3 cellular contexts compared by ENCODE assay signal in the genomic region with DNA sequence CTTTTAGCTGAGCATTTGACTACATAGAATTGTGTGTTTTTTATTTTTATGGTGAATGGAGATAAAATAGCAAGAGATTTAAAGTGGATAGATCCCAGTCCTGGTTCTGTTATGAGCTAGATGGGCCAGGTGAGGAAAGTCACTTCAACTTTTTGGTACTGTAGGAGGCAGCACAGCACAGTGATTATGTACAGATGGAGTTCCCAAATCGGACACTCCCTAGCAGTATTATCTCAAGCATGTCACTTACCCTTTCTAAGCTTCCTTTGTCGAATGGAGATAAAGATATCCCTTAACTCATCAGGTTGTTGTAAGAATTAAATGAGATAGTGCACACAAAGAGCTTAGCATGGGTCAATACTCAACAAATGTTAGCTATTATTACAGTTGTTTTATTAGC.
TF ChIP-seq lines count a peak whose summit lies in the region.

No MANE protein-coding gene starts in this region.

TF ChIP-seq in liver, 16 proteins besides CTCF, POLR2A, EP300 and RAD21:
- TF ChIP-seq YY1 (IDR thresholded peaks at IDR 0.05) = no peak
- no peak for TF ChIP-seq NR2F2 (IDR thresholded peaks at IDR 0.05)
- no peak for TF ChIP-seq SP1 (IDR thresholded peaks at IDR 0.05)
- TF ChIP-seq, protein P1, sequence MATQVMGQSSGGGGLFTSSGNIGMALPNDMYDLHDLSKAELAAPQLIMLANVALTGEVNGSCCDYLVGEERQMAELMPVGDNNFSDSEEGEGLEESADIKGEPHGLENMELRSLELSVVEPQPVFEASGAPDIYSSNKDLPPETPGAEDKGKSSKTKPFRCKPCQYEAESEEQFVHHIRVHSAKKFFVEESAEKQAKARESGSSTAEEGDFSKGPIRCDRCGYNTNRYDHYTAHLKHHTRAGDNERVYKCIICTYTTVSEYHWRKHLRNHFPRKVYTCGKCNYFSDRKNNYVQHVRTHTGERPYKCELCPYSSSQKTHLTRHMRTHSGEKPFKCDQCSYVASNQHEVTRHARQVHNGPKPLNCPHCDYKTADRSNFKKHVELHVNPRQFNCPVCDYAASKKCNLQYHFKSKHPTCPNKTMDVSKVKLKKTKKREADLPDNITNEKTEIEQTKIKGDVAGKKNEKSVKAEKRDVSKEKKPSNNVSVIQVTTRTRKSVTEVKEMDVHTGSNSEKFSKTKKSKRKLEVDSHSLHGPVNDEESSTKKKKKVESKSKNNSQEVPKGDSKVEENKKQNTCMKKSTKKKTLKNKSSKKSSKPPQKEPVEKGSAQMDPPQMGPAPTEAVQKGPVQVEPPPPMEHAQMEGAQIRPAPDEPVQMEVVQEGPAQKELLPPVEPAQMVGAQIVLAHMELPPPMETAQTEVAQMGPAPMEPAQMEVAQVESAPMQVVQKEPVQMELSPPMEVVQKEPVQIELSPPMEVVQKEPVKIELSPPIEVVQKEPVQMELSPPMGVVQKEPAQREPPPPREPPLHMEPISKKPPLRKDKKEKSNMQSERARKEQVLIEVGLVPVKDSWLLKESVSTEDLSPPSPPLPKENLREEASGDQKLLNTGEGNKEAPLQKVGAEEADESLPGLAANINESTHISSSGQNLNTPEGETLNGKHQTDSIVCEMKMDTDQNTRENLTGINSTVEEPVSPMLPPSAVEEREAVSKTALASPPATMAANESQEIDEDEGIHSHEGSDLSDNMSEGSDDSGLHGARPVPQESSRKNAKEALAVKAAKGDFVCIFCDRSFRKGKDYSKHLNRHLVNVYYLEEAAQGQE (IDR thresholded peaks at IDR 0.05) = no peak

TF ChIP-seq in HepG2, 621 proteins besides CTCF, POLR2A, EP300 and RAD21:
- TF ChIP-seq ZNF121 (CRISPR knock-in tag; IDR thresholded peaks at IDR 0.05) (no peak), SP140L (CRISPR knock-in tag; IDR thresholded peaks at IDR 0.05; ENCODE audit: borderline replicate concordance) (no peak), ESRRA (CRISPR knock-in tag; IDR thresholded peaks at IDR 0.05; ENCODE audit: low read depth) (no peak), ZNF562 (CRISPR knock-in tag; IDR thresholded peaks at IDR 0.05; ENCODE audit: borderline replicate concordance) (no peak), IRX3 (CRISPR knock-in tag; IDR thresholded peaks at IDR 0.05; ENCODE audit: borderline replicate concordance, low read depth) (no peak), ZNF75D (CRISPR knock-in tag; IDR thresholded peaks at IDR 0.05; ENCODE audit: borderline replicate concordance) (no peak), BRD4 (CRISPR knock-in tag; IDR thresholded peaks at IDR 0.05) (no peak), ZNF616 (CRISPR knock-in tag; IDR thresholded peaks at IDR 0.05; ENCODE audit: low read depth) (no peak), TBL1XR1 (IDR thresholded peaks at IDR 0.05; ENCODE audit: borderline replicate concordance, low read length, partially characterized antibody) (no peak), CREB1 (IDR thresholded peaks at IDR 0.05) (no peak), CREB1 (CRISPR knock-in tag; IDR thresholded peaks at IDR 0.05) (no peak), ZFP37 (CRISPR knock-in tag; IDR thresholded peaks at IDR 0.05; ENCODE audit: borderline replicate concordance) (no peak), ZSCAN21 (CRISPR knock-in tag; IDR thresholded peaks at IDR 0.05; ENCODE audit: borderline replicate concordance) (no peak), ZNF292 (CRISPR knock-in tag; IDR thresholded peaks at IDR 0.05; ENCODE audit: borderline replicate concordance, low read depth) (no peak), ATM (IDR thresholded peaks at IDR 0.05; ENCODE audit: borderline replicate concordance) (no peak), PHB2 (IDR thresholded peaks at IDR 0.05; ENCODE audit: partially characterized antibody) (no peak), ZBTB21 (CRISPR knock-in tag; IDR thresholded peaks at IDR 0.05) (no peak), CC2D1A (CRISPR knock-in tag; IDR thresholded peaks at IDR 0.05) (no peak)

TF ChIP-seq in K562, 482 proteins besides CTCF, POLR2A, EP300 and RAD21:
- TF ChIP-seq RCOR1 (IDR thresholded peaks at IDR 0.05; ENCODE audit: borderline replicate concordance in 1 of 2, low read depth in 2 of 2, low read length in 2 of 2) = peak in 1 of 2 experiments; percentile 5; a peak in 1 of 4 replicates
- peak; percentile 65 for TF ChIP-seq CBFA2T3 (IDR thresholded peaks at IDR 0.05)
- TF ChIP-seq, protein P2, sequence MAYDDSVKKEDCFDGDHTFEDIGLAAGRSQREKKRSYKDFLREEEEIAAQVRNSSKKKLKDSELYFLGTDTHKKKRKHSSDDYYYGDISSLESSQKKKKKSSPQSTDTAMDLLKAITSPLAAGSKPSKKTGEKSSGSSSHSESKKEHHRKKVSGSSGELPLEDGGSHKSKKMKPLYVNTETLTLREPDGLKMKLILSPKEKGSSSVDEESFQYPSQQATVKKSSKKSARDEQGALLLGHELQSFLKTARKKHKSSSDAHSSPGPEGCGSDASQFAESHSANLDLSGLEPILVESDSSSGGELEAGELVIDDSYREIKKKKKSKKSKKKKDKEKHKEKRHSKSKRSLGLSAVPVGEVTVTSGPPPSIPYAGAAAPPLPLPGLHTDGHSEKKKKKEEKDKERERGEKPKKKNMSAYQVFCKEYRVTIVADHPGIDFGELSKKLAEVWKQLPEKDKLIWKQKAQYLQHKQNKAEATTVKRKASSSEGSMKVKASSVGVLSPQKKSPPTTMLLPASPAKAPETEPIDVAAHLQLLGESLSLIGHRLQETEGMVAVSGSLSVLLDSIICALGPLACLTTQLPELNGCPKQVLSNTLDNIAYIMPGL (CRISPR knock-in tag; IDR thresholded peaks at IDR 0.05) = no peak
- 0 out of 2 replicates have a peak, but pooled peaks have one; percentile 27 for TF ChIP-seq SMARCA4 (IDR thresholded peaks at IDR 0.05)
- TF ChIP-seq TEAD4 (IDR thresholded peaks at IDR 0.05; ENCODE audit: low read length) = peak; percentile 13; the same call in 1 of the 2 replicates
- no peak for TF ChIP-seq TEAD4 (CRISPR knock-in tag; IDR thresholded peaks at IDR 0.05; ENCODE audit: borderline replicate concordance)
- TF ChIP-seq, protein P3, sequence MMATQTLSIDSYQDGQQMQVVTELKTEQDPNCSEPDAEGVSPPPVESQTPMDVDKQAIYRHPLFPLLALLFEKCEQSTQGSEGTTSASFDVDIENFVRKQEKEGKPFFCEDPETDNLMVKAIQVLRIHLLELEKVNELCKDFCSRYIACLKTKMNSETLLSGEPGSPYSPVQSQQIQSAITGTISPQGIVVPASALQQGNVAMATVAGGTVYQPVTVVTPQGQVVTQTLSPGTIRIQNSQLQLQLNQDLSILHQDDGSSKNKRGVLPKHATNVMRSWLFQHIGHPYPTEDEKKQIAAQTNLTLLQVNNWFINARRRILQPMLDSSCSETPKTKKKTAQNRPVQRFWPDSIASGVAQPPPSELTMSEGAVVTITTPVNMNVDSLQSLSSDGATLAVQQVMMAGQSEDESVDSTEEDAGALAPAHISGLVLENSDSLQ (IDR thresholded peaks at IDR 0.05) = 0 out of 2 replicates have a peak, but pooled peaks have one; percentile 22
- TF ChIP-seq TCF3 (CRISPR knock-in tag; IDR thresholded peaks at IDR 0.05) = peak; percentile 15; the same call in 1 of the 2 replicates
- peak; percentile 19; the same call in 1 of the 2 replicates for TF ChIP-seq TAL1 (IDR thresholded peaks at IDR 0.05)
- peak; percentile 16; the same call in 1 of the 2 replicates for TF ChIP-seq RB1 (IDR thresholded peaks at IDR 0.05; ENCODE audit: low read depth)
- no peak for TF ChIP-seq ZNF79 (CRISPR knock-in tag; IDR thresholded peaks at IDR 0.05; ENCODE audit: low read depth)
- TF ChIP-seq ADNP (tag; IDR thresholded peaks at IDR 0.05) = 0 out of 2 replicates have a peak, but pooled peaks have one; percentile 38
- TF ChIP-seq ARID1B (IDR thresholded peaks at IDR 0.05) = peak; percentile 38; the same call in 1 of the 2 replicates
- peak; percentile 69 for TF ChIP-seq SOX6 (IDR thresholded peaks at IDR 0.05)
- 0 out of 2 replicates have a peak, but pooled peaks have one; percentile 24 for TF ChIP-seq GATAD2B (IDR thresholded peaks at IDR 0.05; ENCODE audit: borderline replicate concordance)
- no peak for TF ChIP-seq KLF1 (tag; IDR thresholded peaks at IDR 0.05)
- TF ChIP-seq, protein P4, sequence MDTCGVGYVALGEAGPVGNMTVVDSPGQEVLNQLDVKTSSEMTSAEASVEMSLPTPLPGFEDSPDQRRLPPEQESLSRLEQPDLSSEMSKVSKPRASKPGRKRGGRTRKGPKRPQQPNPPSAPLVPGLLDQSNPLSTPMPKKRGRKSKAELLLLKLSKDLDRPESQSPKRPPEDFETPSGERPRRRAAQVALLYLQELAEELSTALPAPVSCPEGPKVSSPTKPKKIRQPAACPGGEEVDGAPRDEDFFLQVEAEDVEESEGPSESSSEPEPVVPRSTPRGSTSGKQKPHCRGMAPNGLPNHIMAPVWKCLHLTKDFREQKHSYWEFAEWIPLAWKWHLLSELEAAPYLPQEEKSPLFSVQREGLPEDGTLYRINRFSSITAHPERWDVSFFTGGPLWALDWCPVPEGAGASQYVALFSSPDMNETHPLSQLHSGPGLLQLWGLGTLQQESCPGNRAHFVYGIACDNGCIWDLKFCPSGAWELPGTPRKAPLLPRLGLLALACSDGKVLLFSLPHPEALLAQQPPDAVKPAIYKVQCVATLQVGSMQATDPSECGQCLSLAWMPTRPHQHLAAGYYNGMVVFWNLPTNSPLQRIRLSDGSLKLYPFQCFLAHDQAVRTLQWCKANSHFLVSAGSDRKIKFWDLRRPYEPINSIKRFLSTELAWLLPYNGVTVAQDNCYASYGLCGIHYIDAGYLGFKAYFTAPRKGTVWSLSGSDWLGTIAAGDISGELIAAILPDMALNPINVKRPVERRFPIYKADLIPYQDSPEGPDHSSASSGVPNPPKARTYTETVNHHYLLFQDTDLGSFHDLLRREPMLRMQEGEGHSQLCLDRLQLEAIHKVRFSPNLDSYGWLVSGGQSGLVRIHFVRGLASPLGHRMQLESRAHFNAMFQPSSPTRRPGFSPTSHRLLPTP (IDR thresholded peaks at IDR 0.05; ENCODE audit: borderline replicate concordance, extremely low read depth, insufficient read length) = no peak
- TF ChIP-seq, protein P5, sequence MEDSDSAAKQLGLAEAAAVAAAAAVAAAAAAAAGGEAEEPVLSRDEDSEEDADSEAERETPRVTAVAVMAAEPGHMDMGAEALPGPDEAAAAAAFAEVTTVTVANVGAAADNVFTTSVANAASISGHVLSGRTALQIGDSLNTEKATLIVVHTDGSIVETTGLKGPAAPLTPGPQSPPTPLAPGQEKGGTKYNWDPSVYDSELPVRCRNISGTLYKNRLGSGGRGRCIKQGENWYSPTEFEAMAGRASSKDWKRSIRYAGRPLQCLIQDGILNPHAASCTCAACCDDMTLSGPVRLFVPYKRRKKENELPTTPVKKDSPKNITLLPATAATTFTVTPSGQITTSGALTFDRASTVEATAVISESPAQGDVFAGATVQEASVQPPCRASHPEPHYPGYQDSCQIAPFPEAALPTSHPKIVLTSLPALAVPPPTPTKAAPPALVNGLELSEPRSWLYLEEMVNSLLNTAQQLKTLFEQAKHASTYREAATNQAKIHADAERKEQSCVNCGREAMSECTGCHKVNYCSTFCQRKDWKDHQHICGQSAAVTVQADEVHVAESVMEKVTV (CRISPR knock-in tag; IDR thresholded peaks at IDR 0.05) = 0 out of 2 replicates have a peak, but pooled peaks have one; percentile 24
- no peak for TF ChIP-seq CBX3 (IDR thresholded peaks at IDR 0.05; ENCODE audit: borderline replicate concordance in 1 of 2, low read length in 2 of 2)
- TF ChIP-seq KDM1A (IDR thresholded peaks at IDR 0.05) = peak in 1 of 2 experiments; percentile 41; a peak in 1 of 4 replicates
- TF ChIP-seq MEIS2 (IDR thresholded peaks at IDR 0.05; ENCODE audit: partially characterized antibody) = peak; percentile 22
- TF ChIP-seq CBFA2T2 (conservative IDR thresholded peaks at IDR 0.05) = 0 out of 2 replicates have a peak, but pooled peaks have one; percentile 18
- peak; percentile 22; the same call in 1 of the 2 replicates for TF ChIP-seq ZNF263 (CRISPR knock-in tag; IDR thresholded peaks at IDR 0.05; ENCODE audit: borderline replicate concordance)
